ENCODE assay signal across 16 cellular contexts in genomic region chr12:124394462-124395128, GRCh38.
A peak's percentile ranks its signal among the peaks of the same experiment; 100 is the strongest.
DNase-seq lines count a peak whose midpoint lies in the region; ATAC-seq, FAIRE-seq and TF ChIP-seq lines count a peak whose summit lies in the region.
"Had no signal": no experiment of that assay in that cellular context is flagged by ENCODE, and none has a peak within 500 bp of the region (broad histone marks: within the 10 kb centered on the region; RNA-seq: fewer than 3 reads in every experiment).

No MANE protein-coding gene starts in this region.

- H3K27me3 ChIP-seq in H1 (replicated peaks in 1 of 4; ENCODE audit: control insufficient read depth in 3 of 4, extremely low read depth in 1 of 4, insufficient read depth in 3 of 4, low read length in 3 of 4) (no peaks in the 10 kb centered on the region), prostate gland (replicated peaks; ENCODE audit: insufficient read depth) (no peaks in the 10 kb centered on the region), Caco-2 (replicated peaks; ENCODE audit: control insufficient read depth, insufficient read depth, low read length) (no peaks in the 10 kb centered on the region)

- H3K27ac Mint-ChIP-seq in Caco-2 (ENCODE audit: unreplicated experiment), result no peak overlapping the region
- H3K27ac Mint-ChIP-seq: B cell had no signal

- H3K4me2 ChIP-seq in H1 (ENCODE audit: insufficient read depth in 1 of 2, low read depth in 2 of 2, low read length in 2 of 2), result no peak overlapping the region

- no peak for TF ChIP-seq RAD21 in H1 (IDR thresholded peaks at IDR 0.05 in 1 of 2, conservative IDR thresholded peaks at IDR 0.05 in 1 of 2; ENCODE audit: low read depth in 2 of 2, low read length in 2 of 2)

- no peak overlapping the region for H3K4me3 Mint-ChIP-seq in Caco-2 (ENCODE audit: unreplicated experiment)
- H3K4me3 Mint-ChIP-seq: B cell had no signal

- H3K4me3 ChIP-seq in H1 (ENCODE audit: extremely low read depth in 1 of 4, insufficient read depth in 2 of 4, low read depth in 3 of 4, low read length in 4 of 4) (no peak overlapping the region), prostate gland (no peak overlapping the region), Caco-2 (ENCODE audit: low read depth, low read length) (no peak overlapping the region)
- H3K4me3 ChIP-seq: GM12878 had no signal

- H3K23me2 ChIP-seq in H1 (ENCODE audit: low read depth, low read length), result no peaks in the 10 kb centered on the region

- H2AFZ ChIP-seq in H1 (ENCODE audit: low read length), result no peak overlapping the region

- ATAC-seq in HG03378 (IDR thresholded peaks at IDR 0.05; ENCODE audit: unreplicated experiment), result no peak
- ATAC-seq: activated naive CD4-positive, alpha-beta T cell treated with anti-CD3 and anti-CD28 coated beads, Interleukin-2, amount 50 U/mL, for 72 hours; GM12878 had no signal

- H2BK5ac ChIP-seq in H1 (ENCODE audit: low read depth, low read length), result peak overlapping the region; percentile 39; the same call in 1 of the 2 replicates

- FAIRE-seq in H1 (lab: Jason Lieb, UNC), result no peak
- FAIRE-seq: GM12878, H54 had no signal

- no peak overlapping the region for H2BK20ac ChIP-seq in H1 (ENCODE audit: low read length)

- H3K79me2 ChIP-seq in H1 (ENCODE audit: control insufficient read depth in 1 of 2, insufficient read depth in 2 of 2, low read length in 2 of 2), result no peaks in the 10 kb centered on the region; a peak in 1 of 4 replicates

- peaks cover 72% of the 10 kb centered on the region for H3K36me3 Mint-ChIP-seq in Caco-2 (ENCODE audit: insufficient read depth, unreplicated experiment)
- H3K36me3 Mint-ChIP-seq: activated naive CD4-positive, alpha-beta T cell treated with anti-CD3 and anti-CD28 coated beads, Interleukin-2, amount 50 U/mL, for 72 hours had no signal

- H3K9me3 ChIP-seq in H1 (ENCODE audit: insufficient read depth in 2 of 2, low read depth in 1 of 2, low read length in 1 of 2) (no peaks in the 10 kb centered on the region), prostate gland (no peaks in the 10 kb centered on the region), Caco-2 (no peaks in the 10 kb centered on the region)

- no peak overlapping the region for H2BK120ac ChIP-seq in H1 (replicated peaks; ENCODE audit: low read depth, low read length)

- H3K56ac ChIP-seq in H1 (replicated peaks; ENCODE audit: insufficient read length, low read depth, low read length), result no peak overlapping the region

- no peak overlapping the region for H2BK15ac ChIP-seq in H1 (ENCODE audit: low read length)

- no peak overlapping the region for H4K8ac ChIP-seq in H1 (ENCODE audit: extremely low read depth, insufficient read depth, low read length)

- no peaks in the 10 kb centered on the region for H3K27me3 Mint-ChIP-seq in Caco-2 (ENCODE audit: insufficient read depth, unreplicated experiment)
- H3K27me3 Mint-ChIP-seq: B cell had no signal

- TF ChIP-seq EP300 in H1 (IDR thresholded peaks at IDR 0.05; ENCODE audit: borderline replicate concordance in 1 of 2, low read depth in 2 of 2, low read length in 2 of 2), result no peak

- intact Hi-C loops in prostate gland (cut with DNase I) (no loop called here), Caco-2 (cut with micrococcal nuclease; ENCODE audit: unreplicated experiment) (no loop called here)

- H3K36me3 ChIP-seq in H1 (ENCODE audit: control insufficient read depth in 2 of 4, insufficient read depth in 4 of 4, low read length in 3 of 4) (peaks cover 5 to 16% (median 8%) of the 10 kb centered on the region in 4 experiments; a peak in 5 of 8 replicates), prostate gland (no peaks in the 10 kb centered on the region), Caco-2 (ENCODE audit: control insufficient read depth, insufficient read depth, low read length) (no peaks in the 10 kb centered on the region; the same call in none of the 2 replicates)

- H3K9me3 Mint-ChIP-seq in Caco-2 (ENCODE audit: unreplicated experiment), result no peaks in the 10 kb centered on the region
- H3K9me3 Mint-ChIP-seq: activated naive CD4-positive, alpha-beta T cell treated with anti-CD3 and anti-CD28 coated beads, Interleukin-2, amount 50 U/mL, for 72 hours had no signal

- 89% methylated on average over 6 of the region's 6 CpGs; no CpG with 5 or more reads in 1 of the 2 experiments for WGBS in H1 (ENCODE audit: extremely low coverage in 1 of 2, insufficient coverage in 1 of 2, insufficient read length in 1 of 2, insufficient replicate concordance in 2 of 2, low coverage in 1 of 2, low lambda C conversion rate in 2 of 2, missing lambda C conversion rate in 1 of 2), 2 experiments
- 55% methylated on average over 6 of the region's 6 CpGs for WGBS in prostate gland

- no peaks in the 10 kb centered on the region; the same call in 1 of the 2 replicates for H3K79me1 ChIP-seq in H1 (ENCODE audit: low read depth, low read length)

- H4K5ac ChIP-seq in H1 (ENCODE audit: insufficient read length, low read depth, low read length), result no peak overlapping the region

- peaks cover 13 to 14% of the 10 kb centered on the region in 2 experiments for H4K20me1 ChIP-seq in H1 (replicated peaks in 1 of 2; ENCODE audit: control insufficient read depth in 1 of 2, insufficient read depth in 2 of 2, low read length in 2 of 2)

- TF ChIP-seq POLR2A in H1 (IDR thresholded peaks at IDR 0.05; ENCODE audit: control extremely low read depth in 1 of 2, low read depth in 2 of 2, low read length in 2 of 2) (no peak), prostate gland (IDR thresholded peaks at IDR 0.05) (no peak)

- peak overlapping the region; percentile 57; the same call in 1 of the 2 replicates for H3K27ac ChIP-seq in 22Rv1
- no peak overlapping the region for H3K27ac ChIP-seq in H1 (ENCODE audit: low read depth, low read length)
- H3K27ac ChIP-seq in prostate gland, result peak overlapping the region; percentile 93 to 95

- no peak overlapping the region for H3K9ac ChIP-seq in H1 (replicated peaks in 1 of 4; ENCODE audit: extremely low read depth in 1 of 4, low read depth in 3 of 4, low read length in 3 of 4)

- TF ChIP-seq CTCF in 22Rv1 (IDR thresholded peaks at IDR 0.05) (no peak), H1 (IDR thresholded peaks at IDR 0.05; ENCODE audit: control extremely low read depth in 1 of 3, insufficient read depth in 1 of 3, low read depth in 1 of 3, low read length in 3 of 3) (no peak), prostate gland (IDR thresholded peaks at IDR 0.05) (no peak), Caco-2 (IDR thresholded peaks at IDR 0.05; ENCODE audit: insufficient read depth in 1 of 2, low read depth in 1 of 2, low read length in 1 of 2, severe bottlenecking in 1 of 2, unreplicated experiment in 1 of 2) (no peak)

- no peak overlapping the region for H3K14ac ChIP-seq in H1 (ENCODE audit: insufficient read length)

- CTCF ChIA-PET in H1 (lab: Charles Lee; ENCODE audit: partially characterized antibody) (interaction anchor here (0.6 to 2.4 kb wide), 4 partner anchors 8 to 1611 kb away, joined by 3 to 12 read pairs (median 6); no protein-coding TSS in a partner anchor), Caco-2 (lab: Charles Lee) (no interaction called here)

- POLR2A ChIA-PET in H1 (lab: Charles Lee; ENCODE audit: partially characterized antibody) (interaction anchor here (0.6 to 3.3 kb wide), 2 partner anchors 14 to 361 kb away, joined by 3 to 9 read pairs; no protein-coding TSS in a partner anchor), Caco-2 (lab: Charles Lee) (no interaction called here)

- no peak overlapping the region for H3K23ac ChIP-seq in H1 (ENCODE audit: insufficient read length)

- H3K4me1 ChIP-seq in H1 (replicated peaks in 1 of 4; ENCODE audit: control insufficient read depth in 3 of 4, insufficient read depth in 4 of 4, low read length in 3 of 4), result peaks cover 0 to 18% (median 11%) of the 10 kb centered on the region in 4 experiments; a peak in 6 of 7 replicates
- H3K4me1 ChIP-seq in prostate gland (replicated peaks), result peaks cover 36% of the 10 kb centered on the region
- peaks cover 6% of the 10 kb centered on the region for H3K4me1 ChIP-seq in Caco-2

- DNase-seq in M059J (ENCODE audit: low read depth) (peak; percentile 68), H1 (ENCODE audit: low read depth in 1 of 2, low spot score in 2 of 2) (no peak), prostate gland (ENCODE audit: low spot score) (no peak), Caco-2 (no peak), NCI-H1436 treated with DMSO at 0.1 percent for 48 hours (lab: John Stamatoyannopoulos, UW) (no peak)
- DNase-seq in NK-92 treated with Interleukin-12 subunit alpha and Interleukin-12 subunit beta, amount 100 ng/mL, for 24 hours (lab: John Stamatoyannopoulos, UW), result no peak
- DNase-seq: DND-41, kidney glomerular epithelial cell, MV-4-11, T1000 had no signal

- no peak overlapping the region for H4K91ac ChIP-seq in H1 (replicated peaks; ENCODE audit: insufficient read length, low read length)

- no TSS peak for BruUV-seq in Caco-2 (replicated peaks; lab: Mats Ljungman, UMichigan)

- H3K4ac ChIP-seq in H1 (replicated peaks; ENCODE audit: insufficient read length, low read depth, low read length), result no peak overlapping the region

- H3K18ac ChIP-seq in H1 (ENCODE audit: extremely low read depth, low read length), result no peak overlapping the region

- H2BK12ac ChIP-seq in H1 (ENCODE audit: low read depth, low read length), result no peak overlapping the region

- H3K4me1 Mint-ChIP-seq in Caco-2 (ENCODE audit: low read depth, unreplicated experiment), result peaks cover 7% of the 10 kb centered on the region

- no peak overlapping the region for H2AK5ac ChIP-seq in H1 (ENCODE audit: low read depth, low read length)

TF ChIP-seq in H1, 55 proteins besides CTCF, POLR2A, EP300 and RAD21 (continues in another document):
- TF ChIP-seq JUN (IDR thresholded peaks at IDR 0.05; ENCODE audit: low read depth, low read length), result no peak
- no peak for TF ChIP-seq GABPA (IDR thresholded peaks at IDR 0.05; ENCODE audit: borderline replicate concordance, insufficient read depth, low read length)
- no peak for TF ChIP-seq BCL11A (IDR thresholded peaks at IDR 0.05; ENCODE audit: low read depth in 2 of 2, low read length in 2 of 2)
- TF ChIP-seq BRCA1 (IDR thresholded peaks at IDR 0.05; ENCODE audit: low read depth, low read length), result no peak
- TF ChIP-seq TCF12 (IDR thresholded peaks at IDR 0.05; ENCODE audit: low read depth, low read length), result no peak
- no peak for TF ChIP-seq USF2 (IDR thresholded peaks at IDR 0.05; ENCODE audit: low read length)
- no peak for TF ChIP-seq ASH2L (IDR thresholded peaks at IDR 0.05; ENCODE audit: low read length)
- TF ChIP-seq KDM4A (IDR thresholded peaks at IDR 0.05; ENCODE audit: low read depth, low read length, severe bottlenecking), result no peak
